ENCODE assay signal across 12 cellular contexts in genomic region chr1:28577052-28577678, GRCh38. TPM values are rescaled to one million over a fixed set of nuclear protein-coding genes. Genes with fewer than 3 reads are reported as not detected.
DNase-seq lines count a peak whose midpoint lies in the region; ATAC-seq and TF ChIP-seq lines count a peak whose summit lies in the region.
"Had no signal": no experiment of that assay in that cellular context is flagged by ENCODE, and none has a peak within 500 bp of the region (broad histone marks: within the 10 kb centered on the region; RNA-seq: fewer than 3 reads in every experiment).

No MANE protein-coding gene starts in this region.

- peaks cover 10% of the 10 kb centered on the region for H3K4me1 Mint-ChIP-seq in MCF 10A (ENCODE audit: insufficient read depth, unreplicated experiment)
- peaks cover 24% of the 10 kb centered on the region for H3K4me1 Mint-ChIP-seq in activated naive CD8-positive, alpha-beta T cell treated with anti-CD3 and anti-CD28 coated beads, Interleukin-2, amount 50 U/mL, for 24 hours
- H3K4me1 Mint-ChIP-seq in stimulated activated naive CD8-positive, alpha-beta T cell treated with anti-CD3 and anti-CD28 coated beads, Interleukin-15, amount 100 ng/mL, for 72 hours, result peaks cover 43% of the 10 kb centered on the region

- no peaks in the 10 kb centered on the region for H3K36me3 ChIP-seq in breast epithelium
- H3K36me3 ChIP-seq in OCI-LY3 (replicated peaks; ENCODE audit: low read depth, low read length), result peaks cover 36% of the 10 kb centered on the region
- H3K36me3 ChIP-seq in ovary, result no peaks in the 10 kb centered on the region

- no peaks in the 10 kb centered on the region for H3K9me3 Mint-ChIP-seq in MCF 10A (ENCODE audit: unreplicated experiment)
- H3K9me3 Mint-ChIP-seq in activated naive CD8-positive, alpha-beta T cell treated with anti-CD3 and anti-CD28 coated beads, Interleukin-2, amount 50 U/mL, for 24 hours, result no peaks in the 10 kb centered on the region
- H3K9me3 Mint-ChIP-seq in stimulated activated naive CD8-positive, alpha-beta T cell treated with anti-CD3 and anti-CD28 coated beads, Interleukin-15, amount 100 ng/mL, for 72 hours, result no peaks in the 10 kb centered on the region

- peaks cover 82% of the 10 kb centered on the region for H3K36me3 Mint-ChIP-seq in MCF 10A (ENCODE audit: insufficient read depth, unreplicated experiment)
- peaks cover 51% of the 10 kb centered on the region for H3K36me3 Mint-ChIP-seq in activated naive CD8-positive, alpha-beta T cell treated with anti-CD3 and anti-CD28 coated beads, Interleukin-2, amount 50 U/mL, for 24 hours (ENCODE audit: low read depth)

- H3K4me3 ChIP-seq in breast epithelium, result no peak overlapping the region
- no peak overlapping the region for H3K4me3 ChIP-seq in OCI-LY3 (ENCODE audit: low read length)
- no peak overlapping the region for H3K4me3 ChIP-seq in ovary
- H3K4me3 ChIP-seq: tibial artery had no signal

- H4K20me1 ChIP-seq in OCI-LY3 (ENCODE audit: insufficient read depth, low read length), result peaks cover 28% of the 10 kb centered on the region

- intact Hi-C loops in MCF 10A (cut with micrococcal nuclease) (no loop called here), breast epithelium (cut with DNase I; ENCODE audit: low total_unique reads) (no loop called here), left ventricle myocardium superior (cut with micrococcal nuclease) (no loop called here), ovary (cut with DNase I) (no loop called here)

- H3K27me3 Mint-ChIP-seq in MCF 10A (ENCODE audit: insufficient read depth, unreplicated experiment), result no peaks in the 10 kb centered on the region
- H3K27me3 Mint-ChIP-seq in activated naive CD8-positive, alpha-beta T cell treated with anti-CD3 and anti-CD28 coated beads, Interleukin-2, amount 50 U/mL, for 24 hours, result peaks cover 2% of the 10 kb centered on the region
- no peaks in the 10 kb centered on the region for H3K27me3 Mint-ChIP-seq in stimulated activated naive CD8-positive, alpha-beta T cell treated with anti-CD3 and anti-CD28 coated beads, Interleukin-15, amount 100 ng/mL, for 72 hours

- DNase-seq in MCF 10A (ENCODE audit: unreplicated experiment) (peak; percentile 29), breast epithelium (ENCODE audit: low spot score in 2 of 2) (no peak), left ventricle myocardium superior (no peak), ovary (no peak)
- DNase-seq in activated naive CD8-positive, alpha-beta T cell treated with anti-CD3 and anti-CD28 coated beads, Interleukin-2, amount 50 U/mL, for 24 hours, result peak; percentile 32
- no peak for DNase-seq in stimulated activated naive CD8-positive, alpha-beta T cell treated with anti-CD3 and anti-CD28 coated beads, Interleukin-15, amount 100 ng/mL, for 72 hours
- DNase-seq: activated effector memory CD4-positive, alpha-beta T cell treated with anti-CD3 and anti-CD28 coated beads, Interleukin-2, amount 50 U/mL, for 16 hours; NCI-H524 treated with DMSO at 0.1 percent for 48 hours; tibial artery had no signal

- CTCF ChIA-PET in MCF 10A (lab: Yijun Ruan, JAX), result interaction anchor here (1.3 kb wide), 1 partner anchor 60 kb away, joined by 5 read pairs; no protein-coding TSS in a partner anchor

- H3K27ac ChIP-seq in breast epithelium (no peak overlapping the region), OCI-LY3 (ENCODE audit: low read length) (peak overlapping the region; percentile 76), ovary (no peak overlapping the region)
- H3K27ac ChIP-seq: tibial artery had no signal

- peak; percentile 12 for ATAC-seq in activated naive CD8-positive, alpha-beta T cell treated with anti-CD3 and anti-CD28 coated beads, Interleukin-2, amount 50 U/mL, for 24 hours
- ATAC-seq in stimulated activated naive CD8-positive, alpha-beta T cell treated with anti-CD3 and anti-CD28 coated beads, Interleukin-15, amount 100 ng/mL, for 72 hours, result no peak
- no peak for ATAC-seq in left ventricle myocardium superior
- ATAC-seq in GM21825 (IDR thresholded peaks at IDR 0.05; ENCODE audit: unreplicated experiment), result no peak

- WGBS in ovary, 3 donors, result 78 to 92% (median 87%) methylated on average over 1 of the region's 1 CpG

- H3K27ac Mint-ChIP-seq in MCF 10A (ENCODE audit: low read depth, unreplicated experiment), result peak overlapping the region; percentile 39
- peak overlapping the region; percentile 96 for H3K27ac Mint-ChIP-seq in activated naive CD8-positive, alpha-beta T cell treated with anti-CD3 and anti-CD28 coated beads, Interleukin-2, amount 50 U/mL, for 24 hours
- H3K27ac Mint-ChIP-seq in stimulated activated naive CD8-positive, alpha-beta T cell treated with anti-CD3 and anti-CD28 coated beads, Interleukin-15, amount 100 ng/mL, for 72 hours, result peak overlapping the region; percentile 48 to 57

- POLR2A ChIA-PET in MCF 10A (lab: Yijun Ruan, JAX), result interaction anchor here (0.9 to 5.4 kb wide), 7 partner anchors 25 to 328 kb away, joined by 3 to 64 read pairs (median 4); partner anchors contain the start of genes RCC1, TAF12 and TRNAU1AP

- H3K4me3 Mint-ChIP-seq in MCF 10A (ENCODE audit: unreplicated experiment), result no peak overlapping the region
- H3K4me3 Mint-ChIP-seq in activated naive CD8-positive, alpha-beta T cell treated with anti-CD3 and anti-CD28 coated beads, Interleukin-2, amount 50 U/mL, for 24 hours, result peak overlapping the region; percentile 59
- no peak overlapping the region for H3K4me3 Mint-ChIP-seq in stimulated activated naive CD8-positive, alpha-beta T cell treated with anti-CD3 and anti-CD28 coated beads, Interleukin-15, amount 100 ng/mL, for 72 hours

- no peak for TF ChIP-seq CTCF in MCF 10A (IDR thresholded peaks at IDR 0.05; ENCODE audit: unreplicated experiment)
- no peak for TF ChIP-seq CTCF in breast epithelium (IDR thresholded peaks at IDR 0.05)
- TF ChIP-seq CTCF in OCI-LY3 (IDR thresholded peaks at IDR 0.05; ENCODE audit: low read depth, low read length), result no peak
- TF ChIP-seq CTCF in ovary (IDR thresholded peaks at IDR 0.05), result no peak

- H3K9me3 ChIP-seq in breast epithelium, result no peaks in the 10 kb centered on the region
- H3K9me3 ChIP-seq in OCI-LY3 (ENCODE audit: insufficient read depth, low read length), result no peaks in the 10 kb centered on the region
- no peaks in the 10 kb centered on the region for H3K9me3 ChIP-seq in ovary
- H3K9me3 ChIP-seq: Caco-2, tibial artery had no signal

- H3K4me1 ChIP-seq in breast epithelium (peaks cover 0 to 10% of the 10 kb centered on the region in 2 donors), OCI-LY3 (ENCODE audit: low read length) (peaks cover 12% of the 10 kb centered on the region), ovary (ENCODE audit: insufficient read depth) (peaks cover 2% of the 10 kb centered on the region)

- H2AFZ ChIP-seq in OCI-LY3 (ENCODE audit: low read depth, low read length), result no peak overlapping the region

- H3K79me2 ChIP-seq in OCI-LY3 (ENCODE audit: low read length), result peaks cover 34% of the 10 kb centered on the region

- TF ChIP-seq POLR2A in breast epithelium (IDR thresholded peaks at IDR 0.05) (no peak), ovary (IDR thresholded peaks at IDR 0.05) (no peak)

- no peak overlapping the region for H3K9ac ChIP-seq in OCI-LY3 (ENCODE audit: low read length)

- no peak for TF ChIP-seq EP300 in ovary (IDR thresholded peaks at IDR 0.05)

- BruUV-seq in MCF 10A (replicated peaks; lab: Mats Ljungman, UMichigan), result no TSS peak

- H3K4me2 ChIP-seq in OCI-LY3 (ENCODE audit: low read length), result no peak overlapping the region

- H3K27me3 ChIP-seq in breast epithelium (no peaks in the 10 kb centered on the region), OCI-LY3 (ENCODE audit: low read depth, low read length) (no peaks in the 10 kb centered on the region), ovary (no peaks in the 10 kb centered on the region)
- H3K27me3 ChIP-seq: tibial artery had no signal

RNA-seq across cellular contexts. Expression of gene RAB42, which starts 14.9 kb away (rescaled TPM):
- not detected in 2 replicates for total RNA-seq in MCF 10A (2022)
- 10 to 100 TPM in 1 of 3 donors, 1 to 10 TPM in 2; 6.9 to 18.6 (median 8.0) TPM for total RNA-seq in breast epithelium
- total RNA-seq in left ventricle myocardium superior, result 1.5 TPM
- total RNA-seq in ovary, result 1 to 10 TPM in 2 of 7 donors, under 1 TPM in 4, not detected in 1; 0.36 to 4.2 (median 0.89) TPM
- polyA plus RNA-seq in ovary, result 1 to 10 TPM in 1 of 2 donors, under 1 TPM in 1; 0.82 to 1.3 TPM

RNA-seq across cellular contexts. Expression of gene TRNAU1AP, which starts 24.3 kb away (rescaled TPM):
- total RNA-seq in MCF 10A (2022) (28.2 and 33.4 TPM in 2 replicates), breast epithelium (10 to 100 TPM; 22.0 to 27.8 (median 27.1) TPM), left ventricle myocardium superior (14.5 TPM), ovary (10 to 100 TPM; 18.8 to 27.7 (median 20.6) TPM)
- 10 to 100 TPM; 20.7 to 37.6 TPM for polyA plus RNA-seq in ovary

Comparison
In these comparisons a context has a peak if more than half of its experiments do, and no peak if none do; other contexts are left out.
1. DNase-seq: peak in MCF 10A (single experiment) and activated naive CD8-positive, alpha-beta T cell treated with anti-CD3 and anti-CD28 coated beads, Interleukin-2, amount 50 U/mL, for 24 hours (single experiment); none in breast epithelium (0 of 2), stimulated activated naive CD8-positive, alpha-beta T cell treated with anti-CD3 and anti-CD28 coated beads, Interleukin-15, amount 100 ng/mL, for 72 hours (0 of 2), left ventricle myocardium superior (single experiment) and ovary (0 of 5).
2. H3K27ac Mint-ChIP-seq: peak in every context shown above with its lines; median percentile 96 in activated naive CD8-positive, alpha-beta T cell treated with anti-CD3 and anti-CD28 coated beads, Interleukin-2, amount 50 U/mL, for 24 hours; 52 in stimulated activated naive CD8-positive, alpha-beta T cell treated with anti-CD3 and anti-CD28 coated beads, Interleukin-15, amount 100 ng/mL, for 72 hours; 39 in MCF 10A.